In genomic region chr21:32279377-32279680, GRCh38 we compare ENCODE assay signal across 8 cellular contexts. TPM values are rescaled to one million over a fixed set of nuclear protein-coding genes. Genes with fewer than 3 reads are reported as not detected.
DNase-seq lines count a peak whose midpoint lies in the region; ATAC-seq, FAIRE-seq and TF ChIP-seq lines count a peak whose summit lies in the region.

No MANE protein-coding gene starts in this region.

- H3K4me1 Mint-ChIP-seq in stimulated activated naive CD8-positive, alpha-beta T cell treated with anti-CD3 and anti-CD28 coated beads, Interleukin-15, Interleukin-2, amounts not matched to agents 100 ng/mL and 50 ng/mL, for 24 hours (ENCODE audit: low read depth) = peaks cover 29% of the 10 kb centered on the region

- H3K4me3 Mint-ChIP-seq in stimulated activated naive CD8-positive, alpha-beta T cell treated with anti-CD3 and anti-CD28 coated beads, Interleukin-15, Interleukin-2, amounts not matched to agents 100 ng/mL and 50 ng/mL, for 24 hours = peak overlapping the region; percentile 99

- BruUV-seq in HepG2 (replicated peaks; lab: Mats Ljungman, UMichigan) = TSS peak; percentile 84

- no peak for ATAC-seq in stimulated activated naive CD8-positive, alpha-beta T cell treated with anti-CD3 and anti-CD28 coated beads, Interleukin-15, Interleukin-2, amounts not matched to agents 100 U/mL and 50 U/mL, for 24 hours
- no peak for ATAC-seq in activated naive CD4-positive, alpha-beta T cell treated with anti-CD3 and anti-CD28 coated beads, Interleukin-2, amount 50 U/mL, for 72 hours
- ATAC-seq in HepG2 (no peak; the same call in 2 of the 3 replicates), HG02588 (IDR thresholded peaks at IDR 0.05; ENCODE audit: unreplicated experiment) (no peak)

- no peaks in the 10 kb centered on the region for H3K27me3 ChIP-seq in HepG2 (ENCODE audit: control insufficient read depth in 1 of 2, insufficient read depth in 2 of 2, low read length in 2 of 2)

- H4K20me1 ChIP-seq in HepG2 (ENCODE audit: insufficient read depth, low read length) = no peaks in the 10 kb centered on the region

- peak overlapping the region; percentile 87 to 92 (median 92) for H3K4me3 ChIP-seq in HepG2 (replicated peaks in 1 of 3; ENCODE audit: insufficient read depth in 1 of 3, low read depth in 2 of 3, low read length in 3 of 3)
- peak overlapping the region; percentile 72 for H3K4me3 ChIP-seq in urinary bladder (ENCODE audit: low read depth, low read length)

- H3K27me3 Mint-ChIP-seq in stimulated activated naive CD8-positive, alpha-beta T cell treated with anti-CD3 and anti-CD28 coated beads, Interleukin-15, Interleukin-2, amounts not matched to agents 100 ng/mL and 50 ng/mL, for 24 hours = no peaks in the 10 kb centered on the region

- in situ Hi-C loops in HepG2 (cut with HindIII; ENCODE audit: extremely low pct_ligation_motif_present, low pct_unique_long_range_greater_than_20kb) = no loop called here

- DNase-seq in stimulated activated naive CD8-positive, alpha-beta T cell treated with anti-CD3 and anti-CD28 coated beads, Interleukin-15, Interleukin-2, amounts not matched to agents 100 U/mL and 50 U/mL, for 24 hours = no peak
- DNase-seq in activated naive CD4-positive, alpha-beta T cell treated with anti-CD3 and anti-CD28 coated beads, Interleukin-2, amount 50 U/mL, for 72 hours (ENCODE audit: low spot score in 2 of 2) = no peak
- DNase-seq in HepG2 (ENCODE audit: low spot score) (no peak), HuH-7 (ENCODE audit: low spot score) (no peak), NCI-H128 (lab: John Stamatoyannopoulos, UW; ENCODE audit: unreplicated experiment) (no peak)

- H3K4me1 ChIP-seq in HepG2 (ENCODE audit: insufficient read depth, low read length) (peaks cover 27% of the 10 kb centered on the region), urinary bladder (ENCODE audit: insufficient read depth) (no peaks in the 10 kb centered on the region)

- peaks cover 11% of the 10 kb centered on the region for H3K36me3 Mint-ChIP-seq in stimulated activated naive CD8-positive, alpha-beta T cell treated with anti-CD3 and anti-CD28 coated beads, Interleukin-15, Interleukin-2, amounts not matched to agents 100 ng/mL and 50 ng/mL, for 24 hours (ENCODE audit: low read depth)
- peaks cover 0 to 17% of the 10 kb centered on the region in 2 donors for H3K36me3 Mint-ChIP-seq in activated naive CD4-positive, alpha-beta T cell treated with anti-CD3 and anti-CD28 coated beads, Interleukin-2, amount 50 U/mL, for 72 hours

- intact Hi-C loops in HepG2 (cut with micrococcal nuclease; ENCODE audit: unreplicated experiment) = loop anchor here (5.0 to 10.0 kb wide), 2 partner anchors 55 to 318 kb away; no protein-coding TSS in a partner anchor

- H3K4me2 ChIP-seq in HepG2 (ENCODE audit: low read depth, low read length) = peak overlapping the region; percentile 93

- CTCF ChIA-PET in HepG2 (lab: Yijun Ruan, JAX; ENCODE audit: low intra/inter-chr PET ratio, low total read pairs) = no interaction called here

- POLR2A ChIA-PET in HepG2 (lab: Yijun Ruan, JAX) = interaction anchor here (0.6 to 1.5 kb wide), 3 partner anchors 19 to 549 kb away, joined by 3 to 4 read pairs (median 4); partner anchors contain the start of gene MRAP

- peak overlapping the region; percentile 98 for H3K27ac Mint-ChIP-seq in stimulated activated naive CD8-positive, alpha-beta T cell treated with anti-CD3 and anti-CD28 coated beads, Interleukin-15, Interleukin-2, amounts not matched to agents 100 ng/mL and 50 ng/mL, for 24 hours
- peak overlapping the region; percentile 97 to 98 for H3K27ac Mint-ChIP-seq in activated naive CD4-positive, alpha-beta T cell treated with anti-CD3 and anti-CD28 coated beads, Interleukin-2, amount 50 U/mL, for 72 hours

- no peaks in the 10 kb centered on the region for H3K9me3 Mint-ChIP-seq in stimulated activated naive CD8-positive, alpha-beta T cell treated with anti-CD3 and anti-CD28 coated beads, Interleukin-15, Interleukin-2, amounts not matched to agents 100 ng/mL and 50 ng/mL, for 24 hours
- H3K9me3 Mint-ChIP-seq in activated naive CD4-positive, alpha-beta T cell treated with anti-CD3 and anti-CD28 coated beads, Interleukin-2, amount 50 U/mL, for 72 hours = no peaks in the 10 kb centered on the region

- TF ChIP-seq POLR2A in HepG2 (IDR thresholded peaks at IDR 0.05; ENCODE audit: insufficient read depth in 1 of 2, low read depth in 2 of 2, low read length in 2 of 2) = no peak

- 0 out of 5 replicates have a peak, but pooled peaks cover 0 to 3% of the 10 kb centered on the region in 2 experiments for H3K36me3 ChIP-seq in HepG2 (replicated peaks in 1 of 2; ENCODE audit: control insufficient read depth in 1 of 2, insufficient read depth in 2 of 2, low read length in 2 of 2)
- H3K36me3 ChIP-seq in urinary bladder (ENCODE audit: insufficient read depth) = no peaks in the 10 kb centered on the region

- H3K79me2 ChIP-seq in HepG2 (ENCODE audit: insufficient read depth, low read length) = peaks cover 25% of the 10 kb centered on the region

- peak overlapping the region; percentile 91 for H2AFZ ChIP-seq in HepG2 (ENCODE audit: low read length)

- FAIRE-seq in HepG2 (lab: Jason Lieb, UNC) = no peak

- 0% methylated on average over 5 of the region's 10 CpGs for WGBS in HepG2 (ENCODE audit: low lambda C conversion rate)
- WGBS in urinary bladder = 7% methylated on average over 10 of the region's 10 CpGs

- H3K27ac ChIP-seq in HepG2 (ENCODE audit: extremely low read length, insufficient read depth, low read length) (peak overlapping the region; percentile 42), urinary bladder (ENCODE audit: low read depth) (no peak overlapping the region)

- TF ChIP-seq RAD21 in HepG2 (CRISPR knock-in tag; IDR thresholded peaks at IDR 0.05) = no peak

- TF ChIP-seq EP300 in HepG2 (IDR thresholded peaks at IDR 0.05; ENCODE audit: low read depth in 2 of 2, low read length in 2 of 2) (no peak), HepG2 (CRISPR knock-in tag; IDR thresholded peaks at IDR 0.05; ENCODE audit: borderline replicate concordance) (no peak)

- TF ChIP-seq CTCF in HepG2 (CRISPR knock-in tag; IDR thresholded peaks at IDR 0.05) = no peak

- H3K9ac ChIP-seq in HepG2 (ENCODE audit: insufficient read depth, low read depth, low read length) = peak overlapping the region; percentile 75

- no peaks in the 10 kb centered on the region for H3K9me3 ChIP-seq in HepG2 (ENCODE audit: low read length)

RNA-seq across cellular contexts. Expression of gene MIS18A, which starts 0.5 kb away (rescaled TPM):
- 10 to 100 TPM; 26.6 to 29.7 TPM for total RNA-seq in activated naive CD4-positive, alpha-beta T cell treated with anti-CD3 and anti-CD28 coated beads, Interleukin-2, amount 50 U/mL, for 72 hours
- total RNA-seq in HepG2 (2016; rRNA removed; fragmentation: Illumina TruSeq; extraction: Trizol) (41.4 and 58.3 TPM in 2 replicates), urinary bladder (11.6 TPM)
- total RNA-seq in HepG2 (2016; cell fraction: cytosol; rRNA removed; fragmentation: Illumina TruSeq; extraction: Trizol; ENCODE audit: low read depth) = 7.4 and 7.8 TPM in 2 replicates
- 40.8 and 61.3 TPM in 2 replicates for total RNA-seq in HepG2 (2016; cell fraction: insoluble cytoplasmic fraction; rRNA removed; fragmentation: Illumina TruSeq; extraction: Trizol)
- 19.3 and 20.0 TPM in 2 replicates for total RNA-seq in HepG2 (2016; cell fraction: membrane; rRNA removed; fragmentation: Illumina TruSeq; extraction: Trizol)
- total RNA-seq in HepG2 (2016; cell fraction: nucleus; rRNA removed; fragmentation: Illumina TruSeq; extraction: Trizol) = 14.1 and 15.8 TPM in 2 replicates
- polyA plus RNA-seq in HepG2 (2011; rRNA removed) (5.8 and 11.2 TPM in 2 replicates), urinary bladder (7.0 TPM)
- polyA plus RNA-seq in HepG2 (2011; cell fraction: cytosol; rRNA removed) = 8.6 and 12.2 TPM in 2 replicates
- polyA plus RNA-seq in HepG2 (2011; cell fraction: nucleus; rRNA removed) = 2.3 and 2.5 TPM in 2 replicates
- 7.5 and 12.7 TPM in 2 replicates for polyA plus RNA-seq in HepG2 (2012)
- polyA plus RNA-seq in HepG2 (2016; cell fraction: cytosol; fragmentation: Illumina TruSeq; extraction: Trizol; ENCODE audit: low read depth) = 7.4 and 7.6 TPM in 2 replicates
- polyA plus RNA-seq in HepG2 (2016; cell fraction: insoluble cytoplasmic fraction; fragmentation: Illumina TruSeq; extraction: Trizol; ENCODE audit: low read depth) = 70.0 and 79.3 TPM in 2 replicates
- 16.0 and 16.2 TPM in 2 replicates for polyA plus RNA-seq in HepG2 (2016; cell fraction: membrane; fragmentation: Illumina TruSeq; extraction: Trizol; ENCODE audit: low read depth)
- polyA plus RNA-seq in HepG2 (2016; cell fraction: nucleus; fragmentation: Illumina TruSeq; extraction: Trizol; ENCODE audit: insufficient read depth, low read depth) = 29.4 and 31.6 TPM in 2 replicates
- polyA minus RNA-seq in HepG2 (2011; rRNA and poly(A)+ RNA removed; ENCODE audit: low replicate concordance) = 2.9 and 4.2 TPM in 2 replicates
- polyA minus RNA-seq in HepG2 (2011; cell fraction: cytosol; rRNA and poly(A)+ RNA removed) = 3.0 and 4.8 TPM in 2 replicates
- polyA minus RNA-seq in HepG2 (2011; cell fraction: nucleus; rRNA and poly(A)+ RNA removed) = 2.1 and 4.4 TPM in 2 replicates

RNA-seq across cellular contexts. Expression of gene MRAP, which starts 19.3 kb away (rescaled TPM):
- total RNA-seq in activated naive CD4-positive, alpha-beta T cell treated with anti-CD3 and anti-CD28 coated beads, Interleukin-2, amount 50 U/mL, for 72 hours = not detected
- 0.88 and 1.2 TPM in 2 replicates for total RNA-seq in HepG2 (2016; rRNA removed; fragmentation: Illumina TruSeq; extraction: Trizol)
- 0.62 and 1.0 TPM in 2 replicates for total RNA-seq in HepG2 (2016; cell fraction: cytosol; rRNA removed; fragmentation: Illumina TruSeq; extraction: Trizol; ENCODE audit: low read depth)
- 1.5 and 1.9 TPM in 2 replicates for total RNA-seq in HepG2 (2016; cell fraction: insoluble cytoplasmic fraction; rRNA removed; fragmentation: Illumina TruSeq; extraction: Trizol)
- total RNA-seq in HepG2 (2016; cell fraction: membrane; rRNA removed; fragmentation: Illumina TruSeq; extraction: Trizol) = 0.65 and 1.1 TPM in 2 replicates
- 0.85 and 1.5 TPM in 2 replicates for total RNA-seq in HepG2 (2016; cell fraction: nucleus; rRNA removed; fragmentation: Illumina TruSeq; extraction: Trizol)
- polyA plus RNA-seq in HepG2 (2011; rRNA removed) = 0.46 and 0.57 TPM in 2 replicates
- polyA plus RNA-seq in HepG2 (2011; cell fraction: cytosol; rRNA removed) = 0.27 and 0.59 TPM in 2 replicates
- polyA plus RNA-seq in HepG2 (2011; cell fraction: nucleus; rRNA removed) = 0.21 and 0.39 TPM in 2 replicates
- not detected in 2 replicates for polyA plus RNA-seq in HepG2 (2012)
- 0.73 and 1.00 TPM in 2 replicates for polyA plus RNA-seq in HepG2 (2016; cell fraction: cytosol; fragmentation: Illumina TruSeq; extraction: Trizol; ENCODE audit: low read depth)
- 1.3 and 1.7 TPM in 2 replicates for polyA plus RNA-seq in HepG2 (2016; cell fraction: insoluble cytoplasmic fraction; fragmentation: Illumina TruSeq; extraction: Trizol; ENCODE audit: low read depth)
- polyA plus RNA-seq in HepG2 (2016; cell fraction: membrane; fragmentation: Illumina TruSeq; extraction: Trizol; ENCODE audit: low read depth) = 0.56 and 0.84 TPM in 2 replicates
- 1.9 and 2.4 TPM in 2 replicates for polyA plus RNA-seq in HepG2 (2016; cell fraction: nucleus; fragmentation: Illumina TruSeq; extraction: Trizol; ENCODE audit: insufficient read depth, low read depth)
- polyA minus RNA-seq in HepG2 (2011; rRNA and poly(A)+ RNA removed; ENCODE audit: low replicate concordance) = 1.4 TPM in 1 of 2 replicates, not detected in the other
- not detected in 2 replicates for polyA minus RNA-seq in HepG2 (2011; cell fraction: cytosol; rRNA and poly(A)+ RNA removed)
- polyA minus RNA-seq in HepG2 (2011; cell fraction: nucleus; rRNA and poly(A)+ RNA removed) = 0.90 TPM in 1 of 2 replicates, not detected in the other
- not detected for total RNA-seq in urinary bladder
- 4.0 TPM for polyA plus RNA-seq in urinary bladder
